Comparison of ENCODE assay signal across 23 cellular contexts in the genomic region with DNA sequence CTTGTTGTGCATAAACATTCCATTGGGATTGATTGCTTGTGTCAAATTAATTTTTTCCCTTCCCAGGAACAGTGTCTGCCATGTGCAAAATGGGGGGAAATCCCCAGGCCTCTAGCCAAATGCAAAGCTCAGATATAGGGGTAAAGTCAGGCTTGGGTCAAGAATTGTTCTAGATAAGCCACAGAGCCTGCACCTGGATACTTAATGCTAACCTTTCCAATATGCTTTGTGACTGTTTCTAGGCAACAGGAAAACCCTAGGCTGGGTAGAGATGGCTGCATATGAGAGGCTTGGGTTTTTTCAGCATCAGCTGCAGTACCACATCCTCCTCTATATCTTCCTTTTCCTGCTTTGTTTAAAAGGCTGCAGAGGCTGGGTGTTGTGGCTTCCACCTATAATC. TPM values are rescaled to one million over a fixed set of nuclear protein-coding genes. Genes with fewer than 3 reads are reported as not detected.
DNase-seq lines count a peak whose midpoint lies in the region; ATAC-seq lines count a peak whose summit lies in the region.
"Had no signal": no experiment of that assay in that cellular context is flagged by ENCODE, and none has a peak within 500 bp of the region (broad histone marks: within the 10 kb centered on the region; RNA-seq: fewer than 3 reads in every experiment).

No MANE protein-coding gene starts in this region.

- no peaks in the 10 kb centered on the region for H3K9me3 Mint-ChIP-seq in stimulated activated naive CD8-positive, alpha-beta T cell treated with anti-CD3 and anti-CD28 coated beads, Interleukin-15, amount 100 ng/mL, for 72 hours
- H3K9me3 Mint-ChIP-seq in activated T-cell treated with anti-CD3 and anti-CD28 coated beads, Interleukin-2, amount 50 U/mL, for 24 hours, result no peaks in the 10 kb centered on the region
- H3K9me3 Mint-ChIP-seq in activated naive CD4-positive, alpha-beta T cell treated with anti-CD3 and anti-CD28 coated beads, Interleukin-2, amount 50 U/mL, for 72 hours, result no peaks in the 10 kb centered on the region
- H3K9me3 Mint-ChIP-seq: activated T-cell treated with anti-CD3 and anti-CD28 coated beads, Interleukin-2, amount 50 U/mL, for 4 hours; CD8-positive, alpha-beta T cell; dendritic cell treated with granulocyte-macrophage colony-stimulating factor and Interleukin-4, amounts not matched to agents 40 ng/mL and 50 ng/mL, for 4 days; natural killer cell; stimulated activated naive CD8-positive, alpha-beta T cell treated with anti-CD3 and anti-CD28 coated beads, Interleukin-15, Interleukin-2, amounts not matched to agents 100 ng/mL and 50 ng/mL, for 24 hours; T-cell had no signal

- DNase-seq in DMS 273 (lab: John Stamatoyannopoulos, UW; ENCODE audit: unreplicated experiment) (peak; percentile 19), DMS 273 treated with DMSO at 0.1 percent for 48 hours (lab: John Stamatoyannopoulos, UW) (no peak), astrocyte of the hippocampus (ENCODE audit: low read depth, low spot score) (peak; percentile 27)
- DNase-seq in stimulated activated naive CD8-positive, alpha-beta T cell treated with anti-CD3 and anti-CD28 coated beads, Interleukin-15, amount 100 ng/mL, for 72 hours, result no peak
- no peak for DNase-seq in stimulated activated naive CD8-positive, alpha-beta T cell treated with anti-CD3 and anti-CD28 coated beads, Interleukin-15, Interleukin-2, amounts not matched to agents 100 U/mL and 50 U/mL, for 24 hours
- DNase-seq in activated T-cell treated with anti-CD3 and anti-CD28 coated beads, Interleukin-2, amount 50 U/mL, for 24 hours, result no peak
- no peak for DNase-seq in activated naive CD4-positive, alpha-beta T cell treated with anti-CD3 and anti-CD28 coated beads, Interleukin-2, amount 50 U/mL, for 72 hours (ENCODE audit: low spot score in 2 of 2)
- DNase-seq: activated CD8-positive, alpha-beta memory T cell treated with anti-CD3 and anti-CD28 coated beads for 24 hours; activated naive CD4-positive, alpha-beta T cell treated with Interleukin-2 at 50 U/mL for 16 hours; activated T-cell treated with anti-CD3 and anti-CD28 coated beads, Interleukin-2, amount 50 U/mL, for 4 hours; caudate nucleus; CD8-positive, alpha-beta T cell; left lung; natural killer cell; NCI-H2081 treated with DMSO at 0.1 percent for 48 hours; stimulated activated CD4-positive, alpha-beta T cell treated with anti-CD3 and anti-CD28 coated beads, Interleukin-4, amount 100 ng/mL, for 4 hours; T-cell had no signal

- peaks cover 37% of the 10 kb centered on the region for H3K27me3 Mint-ChIP-seq in stimulated activated naive CD8-positive, alpha-beta T cell treated with anti-CD3 and anti-CD28 coated beads, Interleukin-15, amount 100 ng/mL, for 72 hours
- H3K27me3 Mint-ChIP-seq in activated T-cell treated with anti-CD3 and anti-CD28 coated beads, Interleukin-2, amount 50 U/mL, for 24 hours, result peaks cover 53% of the 10 kb centered on the region

- H3K36me3 Mint-ChIP-seq in activated T-cell treated with anti-CD3 and anti-CD28 coated beads, Interleukin-2, amount 50 U/mL, for 24 hours (ENCODE audit: low read depth), result no peaks in the 10 kb centered on the region
- no peaks in the 10 kb centered on the region for H3K36me3 Mint-ChIP-seq in activated naive CD4-positive, alpha-beta T cell treated with anti-CD3 and anti-CD28 coated beads, Interleukin-2, amount 50 U/mL, for 72 hours
- H3K36me3 Mint-ChIP-seq: CD8-positive, alpha-beta T cell; IgD-negative memory B cell; natural killer cell; T-cell had no signal

- H3K4me3 Mint-ChIP-seq in stimulated activated naive CD8-positive, alpha-beta T cell treated with anti-CD3 and anti-CD28 coated beads, Interleukin-15, amount 100 ng/mL, for 72 hours, result no peak overlapping the region
- no peak overlapping the region for H3K4me3 Mint-ChIP-seq in activated T-cell treated with anti-CD3 and anti-CD28 coated beads, Interleukin-2, amount 50 U/mL, for 24 hours
- H3K4me3 Mint-ChIP-seq: activated T-cell treated with anti-CD3 and anti-CD28 coated beads, Interleukin-2, amount 50 U/mL, for 4 hours; CD8-positive, alpha-beta T cell; dendritic cell treated with granulocyte-macrophage colony-stimulating factor and Interleukin-4, amounts not matched to agents 40 ng/mL and 50 ng/mL, for 4 days; IgD-negative memory B cell; natural killer cell; stimulated activated naive CD8-positive, alpha-beta T cell treated with anti-CD3 and anti-CD28 coated beads, Interleukin-15, Interleukin-2, amounts not matched to agents 100 ng/mL and 50 ng/mL, for 24 hours; T-cell had no signal

- no peaks in the 10 kb centered on the region for H3K4me1 Mint-ChIP-seq in stimulated activated naive CD8-positive, alpha-beta T cell treated with anti-CD3 and anti-CD28 coated beads, Interleukin-15, amount 100 ng/mL, for 72 hours
- H3K4me1 Mint-ChIP-seq in activated T-cell treated with anti-CD3 and anti-CD28 coated beads, Interleukin-2, amount 50 U/mL, for 24 hours (ENCODE audit: low read depth), result no peaks in the 10 kb centered on the region
- H3K4me1 Mint-ChIP-seq: IgD-negative memory B cell, natural killer cell, T-cell had no signal

- peak; percentile 46 for ATAC-seq in stimulated activated naive CD8-positive, alpha-beta T cell treated with anti-CD3 and anti-CD28 coated beads, Interleukin-15, amount 100 ng/mL, for 72 hours
- no peak for ATAC-seq in stimulated activated naive CD8-positive, alpha-beta T cell treated with anti-CD3 and anti-CD28 coated beads, Interleukin-15, Interleukin-2, amounts not matched to agents 100 U/mL and 50 U/mL, for 24 hours
- no peak for ATAC-seq in GM18520 (IDR thresholded peaks at IDR 0.05; ENCODE audit: unreplicated experiment)
- no peak for ATAC-seq in activated naive CD4-positive, alpha-beta T cell treated with anti-CD3 and anti-CD28 coated beads, Interleukin-2, amount 50 U/mL, for 72 hours
- ATAC-seq: activated T-cell treated with anti-CD3 and anti-CD28 coated beads, Interleukin-2, amount 50 U/mL, for 4 hours; CD8-positive, alpha-beta T cell; HCT116; left lung; natural killer cell; Panc1; T-cell had no signal

- no peak overlapping the region for H3K27ac Mint-ChIP-seq in stimulated activated naive CD8-positive, alpha-beta T cell treated with anti-CD3 and anti-CD28 coated beads, Interleukin-15, amount 100 ng/mL, for 72 hours
- H3K27ac Mint-ChIP-seq in activated T-cell treated with anti-CD3 and anti-CD28 coated beads, Interleukin-2, amount 50 U/mL, for 24 hours, result no peak overlapping the region
- no peak overlapping the region for H3K27ac Mint-ChIP-seq in activated naive CD4-positive, alpha-beta T cell treated with anti-CD3 and anti-CD28 coated beads, Interleukin-2, amount 50 U/mL, for 72 hours
- H3K27ac Mint-ChIP-seq: CD8-positive, alpha-beta T cell; dendritic cell treated with granulocyte-macrophage colony-stimulating factor and Interleukin-4, amounts not matched to agents 40 ng/mL and 50 ng/mL, for 4 days; IgD-negative memory B cell; natural killer cell; stimulated activated naive CD8-positive, alpha-beta T cell treated with anti-CD3 and anti-CD28 coated beads, Interleukin-15, Interleukin-2, amounts not matched to agents 100 ng/mL and 50 ng/mL, for 24 hours; T-cell had no signal

RNA-seq across cellular contexts. Expression of a gene that starts 20.7 kb away (rescaled TPM):
- total RNA-seq in activated naive CD4-positive, alpha-beta T cell treated with anti-CD3 and anti-CD28 coated beads, Interleukin-2, amount 50 U/mL, for 72 hours, result 10 to 100 TPM in 1 of 2 donors, 1 to 10 TPM in 1; 1.8 to 11.4 TPM

Comparison
In these comparisons a context has a peak if more than half of its experiments do, and no peak if none do; other contexts are left out.
1. DNase-seq: peak in DMS 273 (single experiment) and astrocyte of the hippocampus (single experiment); none in DMS 273 treated with DMSO at 0.1 percent for 48 hours (single experiment), stimulated activated naive CD8-positive, alpha-beta T cell treated with anti-CD3 and anti-CD28 coated beads, Interleukin-15, amount 100 ng/mL, for 72 hours (0 of 2), stimulated activated naive CD8-positive, alpha-beta T cell treated with anti-CD3 and anti-CD28 coated beads, Interleukin-15, Interleukin-2, amounts not matched to agents 100 U/mL and 50 U/mL, for 24 hours (single experiment), activated T-cell treated with anti-CD3 and anti-CD28 coated beads, Interleukin-2, amount 50 U/mL, for 24 hours (single experiment) and activated naive CD4-positive, alpha-beta T cell treated with anti-CD3 and anti-CD28 coated beads, Interleukin-2, amount 50 U/mL, for 72 hours (0 of 2).